In genomic region chr20:39462436-39462835, GRCh38 we compare ENCODE assay signal across 30 cellular contexts.
"Had no signal": no experiment of that assay in that cellular context is flagged by ENCODE, and none has a peak within 500 bp of the region (broad histone marks: within the 10 kb centered on the region; RNA-seq: fewer than 3 reads in every experiment).

No MANE protein-coding gene starts in this region.

- H3K36me3 Mint-ChIP-seq: naive thymus-derived CD8-positive, alpha-beta T cell; natural killer cell treated with Interleukin-12 subunit alpha and Interleukin-12 subunit beta and Interleukin-15 and Interleukin-18, amount 100 ng/mL, for 72 hours; stimulated activated effector memory CD8-positive, alpha-beta T cell treated with anti-CD3 and anti-CD28 coated beads, Interleukin-12 subunit alpha, Interleukin-12 subunit beta, amount 100 ng/mL, for 72 hours; stimulated activated naive B cell treated with anti-CD40 and anti-IgM and Interleukin-4, amounts not matched to agents 10 μg/mL and 1 μg/mL and 100 μg/mL, for 72 hours; type B pancreatic cell had no signal

- H3K4me1 Mint-ChIP-seq: naive thymus-derived CD8-positive, alpha-beta T cell; neural crest cell; stimulated activated effector memory CD8-positive, alpha-beta T cell treated with anti-CD3 and anti-CD28 coated beads, Interleukin-12 subunit alpha, Interleukin-12 subunit beta, amount 100 ng/mL, for 72 hours; stimulated activated naive B cell treated with anti-CD40 and anti-IgM and Interleukin-4, amounts not matched to agents 10 μg/mL and 1 μg/mL and 100 μg/mL, for 72 hours had no signal

- H3K4me3 ChIP-seq: pancreas, prostate gland, right lobe of liver, sigmoid colon, stomach, suprapubic skin, testis, tibial artery, transverse colon, upper lobe of right lung, uterus had no signal

- H3K36me3 ChIP-seq: neutrophil, pancreas, prostate gland, right lobe of liver, sigmoid colon, stomach, suprapubic skin, tibial artery, transverse colon, upper lobe of right lung, uterus had no signal

- H3K9me3 ChIP-seq: neutrophil, pancreas, prostate gland, right lobe of liver, sigmoid colon, suprapubic skin, testis, tibial artery, transverse colon, upper lobe of right lung, uterus had no signal

- H3K4me1 ChIP-seq: pancreas, prostate gland, right lobe of liver, stomach, testis, tibial artery, transverse colon, upper lobe of right lung, uterus had no signal

- DNase-seq: naive thymus-derived CD8-positive, alpha-beta T cell; nephron progenitor cell; nucleus accumbens; pancreas; retina; right cardiac atrium; right lobe of liver; sigmoid colon; small intestine; stimulated activated CD4-positive, alpha-beta T cell treated with anti-CD3 and anti-CD28 coated beads, Interleukin-15, amount 100 ng/mL, for 24 hours; stimulated activated CD4-positive, alpha-beta T cell treated with anti-CD3 and anti-CD28 coated beads, Interleukin-2, amount 100 ng/mL, for 24 hours; stimulated activated CD4-positive, alpha-beta T cell treated with anti-CD3 and anti-CD28 coated beads, Interleukin-2, amount 100 ng/mL, for 48 hours; stimulated activated CD4-positive, alpha-beta T cell treated with anti-CD3 and anti-CD28 coated beads, Interleukin-4, amount 100 ng/mL, for 24 hours; stimulated activated naive B cell treated with anti-CD40 and anti-IgM and Interleukin-4, amounts not matched to agents 10 μg/mL and 1 μg/mL and 100 μg/mL, for 72 hours; stimulated activated naive CD4-positive, alpha-beta T cell treated with Interleukin-2 at 50 U/mL for 16 hours; stomach; substantia nigra; testis; tibial artery; transverse colon; upper lobe of right lung; uterus had no signal

- H3K4me3 Mint-ChIP-seq: naive thymus-derived CD8-positive, alpha-beta T cell; natural killer cell treated with Interleukin-12 subunit alpha and Interleukin-12 subunit beta and Interleukin-15 and Interleukin-18, amount 100 ng/mL, for 72 hours; nephron progenitor cell; neural crest cell; stimulated activated effector memory CD8-positive, alpha-beta T cell treated with anti-CD3 and anti-CD28 coated beads, Interleukin-12 subunit alpha, Interleukin-12 subunit beta, amount 100 ng/mL, for 72 hours; stimulated activated naive B cell treated with anti-CD40 and anti-IgM and Interleukin-4, amounts not matched to agents 10 μg/mL and 1 μg/mL and 100 μg/mL, for 72 hours; stimulated activated naive CD8-positive, alpha-beta T cell treated with anti-CD3 and anti-CD28 coated beads, Interleukin-15, Interleukin-2, amounts not matched to agents 100 ng/mL and 50 ng/mL, for 24 hours; type B pancreatic cell had no signal

- ATAC-seq: naive thymus-derived CD8-positive, alpha-beta T cell; natural killer cell treated with Interleukin-12 subunit alpha and Interleukin-12 subunit beta and Interleukin-15 and Interleukin-18, amount 100 ng/mL, for 72 hours; pancreas; right cardiac atrium; right lobe of liver; stimulated activated effector memory CD8-positive, alpha-beta T cell treated with anti-CD3 and anti-CD28 coated beads, Interleukin-12 subunit alpha, Interleukin-12 subunit beta, amount 100 ng/mL, for 72 hours; stimulated activated naive B cell treated with anti-CD40 and anti-IgM and Interleukin-4, amounts not matched to agents 10 μg/mL and 1 μg/mL and 100 μg/mL, for 72 hours; upper lobe of right lung had no signal

- H3K9me3 Mint-ChIP-seq: neural crest cell; stimulated activated naive B cell treated with anti-CD40 and anti-IgM and Interleukin-4, amounts not matched to agents 10 μg/mL and 1 μg/mL and 100 μg/mL, for 72 hours; stimulated activated naive CD8-positive, alpha-beta T cell treated with anti-CD3 and anti-CD28 coated beads, Interleukin-15, Interleukin-2, amounts not matched to agents 100 ng/mL and 50 ng/mL, for 24 hours; type B pancreatic cell had no signal

- H3K27ac Mint-ChIP-seq: naive thymus-derived CD8-positive, alpha-beta T cell; natural killer cell treated with Interleukin-12 subunit alpha and Interleukin-12 subunit beta and Interleukin-15 and Interleukin-18, amount 100 ng/mL, for 72 hours; nephron progenitor cell; stimulated activated effector memory CD8-positive, alpha-beta T cell treated with anti-CD3 and anti-CD28 coated beads, Interleukin-12 subunit alpha, Interleukin-12 subunit beta, amount 100 ng/mL, for 72 hours; stimulated activated naive B cell treated with anti-CD40 and anti-IgM and Interleukin-4, amounts not matched to agents 10 μg/mL and 1 μg/mL and 100 μg/mL, for 72 hours; stimulated activated naive CD8-positive, alpha-beta T cell treated with anti-CD3 and anti-CD28 coated beads, Interleukin-15, Interleukin-2, amounts not matched to agents 100 ng/mL and 50 ng/mL, for 24 hours; type B pancreatic cell had no signal

- H3K27ac ChIP-seq: neutrophil, pancreas, prostate gland, right lobe of liver, sigmoid colon, stomach, suprapubic skin, testis, tibial artery, transverse colon, upper lobe of right lung, uterus had no signal

- H3K27me3 ChIP-seq: neutrophil, pancreas, right lobe of liver, sigmoid colon, stomach, suprapubic skin, testis, tibial artery, transverse colon, upper lobe of right lung, uterus had no signal
